Comparison of ENCODE assay signal across 14 cellular contexts in genomic region chr6:162964703-162965140, GRCh38.
DNase-seq lines count a peak whose midpoint lies in the region; ATAC-seq, FAIRE-seq and TF ChIP-seq lines count a peak whose summit lies in the region.
"Had no signal": no experiment of that assay in that cellular context is flagged by ENCODE, and none has a peak within 500 bp of the region (broad histone marks: within the 10 kb centered on the region; RNA-seq: fewer than 3 reads in every experiment).

No MANE protein-coding gene starts in this region.

- no peak for TF ChIP-seq POLR2A in thyroid gland (IDR thresholded peaks at IDR 0.05)

- H3K36me3 ChIP-seq in A673 (ENCODE audit: insufficient read depth, low read length, poor library complexity, severe bottlenecking) (no peaks in the 10 kb centered on the region), thyroid gland (no peaks in the 10 kb centered on the region)
- H3K36me3 ChIP-seq: BLaER1, gastrocnemius medialis, HAP-1, WERI-Rb-1 had no signal

- no peak for ATAC-seq in activated naive CD4-positive, alpha-beta T cell treated with anti-CD3 and anti-CD28 coated beads, Interleukin-2, amount 50 U/mL, for 72 hours
- ATAC-seq: gastrocnemius medialis, natural killer cell had no signal

- no TSS peak for BruUV-seq in A673 (replicated peaks; lab: Mats Ljungman, UMichigan)

- H3K9me3 Mint-ChIP-seq in activated naive CD4-positive, alpha-beta T cell treated with anti-CD3 and anti-CD28 coated beads, Interleukin-2, amount 50 U/mL, for 72 hours = peaks cover 24 to 27% of the 10 kb centered on the region in 2 donors

- CTCF ChIA-PET in A673 (lab: Charles Lee) = no interaction called here

- DNase-seq in A673 (ENCODE audit: low spot score) (peak; percentile 89), HT1080 (ENCODE audit: low read depth) (peak; percentile 99), brain pericyte (ENCODE audit: low read depth, low spot score) (peak; percentile 89), left kidney (ENCODE audit: low read depth, low spot score) (peak; percentile 29), frontal cortex (ENCODE audit: low spot score in 2 of 2) (no peak), thyroid gland (no peak), DMS114 treated with DMSO at 0.1 percent for 48 hours (lab: John Stamatoyannopoulos, UW; ENCODE audit: unreplicated experiment) (no peak)
- no peak for DNase-seq in activated naive CD4-positive, alpha-beta T cell treated with anti-CD3 and anti-CD28 coated beads, Interleukin-2, amount 50 U/mL, for 72 hours (ENCODE audit: low spot score in 2 of 2)
- DNase-seq: natural killer cell, NCI-H526 treated with DMSO at 0.1 percent for 48 hours, WERI-Rb-1 had no signal

- intact Hi-C loops in A673 (cut with micrococcal nuclease; ENCODE audit: unreplicated experiment) (no loop called here), thyroid gland (cut with DNase I) (no loop called here)

- TF ChIP-seq CTCF in A673 (conservative IDR thresholded peaks at IDR 0.05; ENCODE audit: low read depth, low read length) (no peak), thyroid gland (IDR thresholded peaks at IDR 0.05) (no peak)

- H3K4me3 ChIP-seq in A673 (ENCODE audit: low read depth, low read length, poor library complexity, severe bottlenecking) = no peak overlapping the region
- no peak overlapping the region for H3K4me3 ChIP-seq in thyroid gland (replicated peaks in 1 of 3)
- H3K4me3 ChIP-seq: BLaER1, gastrocnemius medialis, HAP-1 had no signal

- H3K27me3 ChIP-seq in A673 (replicated peaks; ENCODE audit: insufficient read depth, low read depth, low read length, poor library complexity) = no peaks in the 10 kb centered on the region
- no peaks in the 10 kb centered on the region for H3K27me3 ChIP-seq in thyroid gland
- H3K27me3 ChIP-seq: BLaER1, gastrocnemius medialis had no signal

- H3K9me3 ChIP-seq in A673 (ENCODE audit: low read depth, low read length, poor library complexity, severe bottlenecking) (no peaks in the 10 kb centered on the region), thyroid gland (no peaks in the 10 kb centered on the region)
- H3K9me3 ChIP-seq: BLaER1, gastrocnemius medialis, HAP-1 had no signal

- no peak for FAIRE-seq in frontal cortex (lab: Jason Lieb, UNC)

- H3K27ac ChIP-seq in A673 (ENCODE audit: low read depth, low read length, poor library complexity, severe bottlenecking) (peak overlapping the region; percentile 18), thyroid gland (no peak overlapping the region)
- H3K27ac ChIP-seq: BLaER1, gastrocnemius medialis, WERI-Rb-1 had no signal

- peaks cover 13% of the 10 kb centered on the region for H3K4me1 ChIP-seq in A673 (ENCODE audit: insufficient read depth, low read length, poor library complexity, severe bottlenecking)
- H3K4me1 ChIP-seq in thyroid gland = no peaks in the 10 kb centered on the region
- H3K4me1 ChIP-seq: BLaER1, gastrocnemius medialis, HAP-1 had no signal

- peaks cover 0 to 3% of the 10 kb centered on the region in 2 donors for H3K36me3 Mint-ChIP-seq in activated naive CD4-positive, alpha-beta T cell treated with anti-CD3 and anti-CD28 coated beads, Interleukin-2, amount 50 U/mL, for 72 hours
- H3K36me3 Mint-ChIP-seq: natural killer cell had no signal

- POLR2A ChIA-PET in A673 (lab: Charles Lee; ENCODE audit: low non-redundant PET) = interaction anchor here (0.6 to 0.7 kb wide), 2 partner anchors 1220 to 1391 kb away, joined by 4 read pairs; no protein-coding TSS in a partner anchor

- H3K27ac Mint-ChIP-seq in activated naive CD4-positive, alpha-beta T cell treated with anti-CD3 and anti-CD28 coated beads, Interleukin-2, amount 50 U/mL, for 72 hours = no peak overlapping the region
- H3K27ac Mint-ChIP-seq: natural killer cell had no signal

- 66 to 75% methylated on average over 5 of the region's 5 CpGs for WGBS in thyroid gland, 2 donors

Comparison
In these comparisons a context has a peak if more than half of its experiments do, and no peak if none do; other contexts are left out.
1. DNase-seq: peak in A673 (single experiment), HT1080 (single experiment), brain pericyte (single experiment) and left kidney (single experiment); none in frontal cortex (0 of 2), thyroid gland (0 of 2), DMS114 treated with DMSO at 0.1 percent for 48 hours (single experiment) and activated naive CD4-positive, alpha-beta T cell treated with anti-CD3 and anti-CD28 coated beads, Interleukin-2, amount 50 U/mL, for 72 hours (0 of 2).